ENCODE assay signal across 17 cellular contexts in the genomic region with DNA sequence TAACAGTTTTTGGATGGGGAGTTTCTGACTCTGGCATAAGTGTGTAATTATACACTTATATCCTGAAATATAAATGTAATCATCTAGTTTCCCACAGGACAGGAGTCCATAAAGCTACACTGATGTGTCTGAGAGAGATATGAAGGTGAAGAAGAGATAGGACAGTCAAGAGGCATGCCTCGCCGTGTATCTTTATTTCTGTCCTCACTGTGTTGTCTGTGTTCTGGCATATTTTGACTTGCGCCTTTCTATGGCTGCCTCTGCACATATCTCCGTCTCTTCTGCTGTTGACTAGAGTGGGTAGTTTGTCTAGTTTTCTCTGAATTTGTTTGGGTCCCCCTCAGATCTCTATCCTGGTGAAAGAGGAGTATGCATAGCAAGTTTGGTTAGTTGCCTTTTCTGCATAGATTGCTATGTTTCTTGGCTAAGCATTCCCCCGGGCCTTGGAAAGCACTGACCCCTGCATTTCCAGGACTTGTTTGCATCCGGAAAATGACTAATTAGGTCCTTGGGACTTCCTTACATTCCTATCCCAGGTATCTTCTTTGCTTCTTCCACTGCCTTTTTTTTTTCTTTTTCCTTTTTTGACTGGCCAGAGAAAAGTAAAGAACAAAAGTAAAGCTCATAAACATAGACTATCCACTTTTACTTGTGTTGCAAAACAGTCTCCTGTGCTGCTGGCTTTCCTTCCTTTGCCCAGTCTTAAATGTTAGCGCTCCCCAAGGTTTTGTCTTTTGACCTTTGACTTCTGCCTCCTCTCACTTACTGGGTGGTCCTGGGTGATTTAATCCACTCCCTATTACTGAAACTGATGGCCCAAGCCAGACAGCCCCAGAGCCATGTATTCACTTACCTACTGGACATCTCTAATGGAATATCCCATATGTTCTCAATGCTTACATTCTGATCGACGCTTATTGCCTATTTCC. TPM values are rescaled to one million over a fixed set of nuclear protein-coding genes. Genes with fewer than 3 reads are reported as not detected.
A peak's percentile ranks its signal among the peaks of the same experiment; 100 is the strongest.
DNase-seq lines count a peak whose midpoint lies in the region; ATAC-seq and TF ChIP-seq lines count a peak whose summit lies in the region.
"Had no signal": no experiment of that assay in that cellular context is flagged by ENCODE, and none has a peak within 500 bp of the region (broad histone marks: within the 10 kb centered on the region; RNA-seq: fewer than 3 reads in every experiment).

No MANE protein-coding gene starts in this region.

- H2BK120ac ChIP-seq in mesenchymal stem cell (ENCODE audit: low read depth, low read length): no peak overlapping the region

- H2AK5ac ChIP-seq in mesenchymal stem cell (ENCODE audit: low read length, severe bottlenecking): peak overlapping the region; percentile 50

- H3K9me3 Mint-ChIP-seq in glutamatergic neuron (ENCODE audit: unreplicated experiment): peaks cover 1% of the 10 kb centered on the region
- H3K9me3 Mint-ChIP-seq in activated CD4-positive, alpha-beta T cell treated with anti-CD3 and anti-CD28 coated beads, Interleukin-2, amount 10 ng/mL, durations not matched to agents 7 days and 5 days: no peaks in the 10 kb centered on the region
- H3K9me3 Mint-ChIP-seq: activated naive CD4-positive, alpha-beta T cell treated with anti-CD3 and anti-CD28 coated beads, Interleukin-2, amount 50 U/mL, for 24 hours; endodermal cell; immature natural killer cell had no signal

- CTCF ChIA-PET in activated CD4-positive, alpha-beta T cell treated with anti-CD3 and anti-CD28 coated beads, Interleukin-2, amount 10 ng/mL, durations not matched to agents 7 days and 5 days (lab: Charles Lee): interaction anchor here (0.9 kb wide), 1 partner anchor 9 kb away, joined by 3 read pairs; no protein-coding TSS in a partner anchor

- H3K27me3 ChIP-seq in mesenchymal stem cell (ENCODE audit: control insufficient read depth in 1 of 2, insufficient read depth in 1 of 2, low read length in 2 of 2): no peaks in the 10 kb centered on the region
- no peaks in the 10 kb centered on the region for H3K27me3 ChIP-seq in testis
- H3K27me3 ChIP-seq: gastrocnemius medialis, stomach had no signal

- no peak for TF ChIP-seq CTCF in glutamatergic neuron (IDR thresholded peaks at IDR 0.05; ENCODE audit: partially characterized antibody, unreplicated experiment)
- no peak for TF ChIP-seq CTCF in testis (IDR thresholded peaks at IDR 0.05)

- no peaks in the 10 kb centered on the region for H3K4me1 ChIP-seq in mesenchymal stem cell (ENCODE audit: control insufficient read depth, insufficient read depth, low read depth, low read length)
- peaks cover 5% of the 10 kb centered on the region for H3K4me1 ChIP-seq in testis
- H3K4me1 ChIP-seq: gastrocnemius medialis had no signal

- H3K4me3 ChIP-seq in mesenchymal stem cell (ENCODE audit: insufficient read depth in 1 of 2, low read depth in 1 of 2, low read length in 2 of 2) (no peak overlapping the region), testis (no peak overlapping the region)
- H3K4me3 ChIP-seq: gastrocnemius medialis, stomach had no signal

- H3K36me3 ChIP-seq in mesenchymal stem cell (ENCODE audit: control insufficient read depth in 1 of 2, insufficient read depth in 2 of 2, low read depth in 1 of 2, low read length in 2 of 2) (no peaks in the 10 kb centered on the region), testis (ENCODE audit: low read depth, missing control alignments) (no peaks in the 10 kb centered on the region)
- H3K36me3 ChIP-seq: gastrocnemius medialis, stomach had no signal

- POLR2A ChIA-PET in activated CD4-positive, alpha-beta T cell treated with anti-CD3 and anti-CD28 coated beads, Interleukin-2, amount 10 ng/mL, durations not matched to agents 7 days and 5 days (lab: Charles Lee): no interaction called here

- H3K4ac ChIP-seq in mesenchymal stem cell (ENCODE audit: low read depth in 1 of 2, low read length in 2 of 2): peak overlapping the region; percentile 24 to 65

- no peak overlapping the region for H2BK15ac ChIP-seq in mesenchymal stem cell (ENCODE audit: low read depth, poor library complexity, severe bottlenecking)

- no peak overlapping the region for H3K9ac ChIP-seq in mesenchymal stem cell (ENCODE audit: low read length)

- H3K79me1 ChIP-seq in mesenchymal stem cell (replicated peaks; ENCODE audit: low read length, poor library complexity, severe bottlenecking): no peaks in the 10 kb centered on the region

- H3K4me1 Mint-ChIP-seq in glutamatergic neuron (ENCODE audit: low read depth, unreplicated experiment): peaks cover 21% of the 10 kb centered on the region
- H3K4me1 Mint-ChIP-seq in activated CD4-positive, alpha-beta T cell treated with anti-CD3 and anti-CD28 coated beads, Interleukin-2, amount 10 ng/mL, durations not matched to agents 7 days and 5 days: no peaks in the 10 kb centered on the region
- H3K4me1 Mint-ChIP-seq: activated naive CD4-positive, alpha-beta T cell treated with anti-CD3 and anti-CD28 coated beads, Interleukin-2, amount 50 U/mL, for 24 hours; B cell; immature natural killer cell had no signal

- H3K9me3 ChIP-seq in mesenchymal stem cell (ENCODE audit: control insufficient read depth, low read length) (no peaks in the 10 kb centered on the region), testis (no peaks in the 10 kb centered on the region)
- H3K9me3 ChIP-seq: gastrocnemius medialis, stomach had no signal

- peak overlapping the region; percentile 67 to 75 for H3K18ac ChIP-seq in mesenchymal stem cell (ENCODE audit: low read depth in 1 of 2, low read length in 2 of 2)

- H3K14ac ChIP-seq in mesenchymal stem cell (ENCODE audit: low read length in 2 of 2): no peak overlapping the region

- H3K27me3 Mint-ChIP-seq in glutamatergic neuron (ENCODE audit: unreplicated experiment): peaks cover 6% of the 10 kb centered on the region
- H3K27me3 Mint-ChIP-seq in activated CD4-positive, alpha-beta T cell treated with anti-CD3 and anti-CD28 coated beads, Interleukin-2, amount 10 ng/mL, durations not matched to agents 7 days and 5 days: no peaks in the 10 kb centered on the region
- H3K27me3 Mint-ChIP-seq: activated naive CD4-positive, alpha-beta T cell treated with anti-CD3 and anti-CD28 coated beads, Interleukin-2, amount 50 U/mL, for 24 hours; B cell had no signal

- H3K27ac ChIP-seq in mesenchymal stem cell (ENCODE audit: low read length, poor library complexity, severe bottlenecking) (peak overlapping the region; percentile 29), testis (peak overlapping the region; percentile 26 to 44)
- H3K27ac ChIP-seq: gastrocnemius medialis had no signal

- peak overlapping the region; percentile 30 for H3K27ac Mint-ChIP-seq in glutamatergic neuron (ENCODE audit: unreplicated experiment)
- H3K27ac Mint-ChIP-seq in activated CD4-positive, alpha-beta T cell treated with anti-CD3 and anti-CD28 coated beads, Interleukin-2, amount 10 ng/mL, durations not matched to agents 7 days and 5 days: no peak overlapping the region
- H3K27ac Mint-ChIP-seq: activated naive CD4-positive, alpha-beta T cell treated with anti-CD3 and anti-CD28 coated beads, Interleukin-2, amount 50 U/mL, for 24 hours; B cell; endodermal cell; immature natural killer cell had no signal

- H2BK5ac ChIP-seq in mesenchymal stem cell (ENCODE audit: low read depth, low read length, poor library complexity, severe bottlenecking): no peak overlapping the region

- H2AFZ ChIP-seq in mesenchymal stem cell (ENCODE audit: low read depth, low read length): no peak overlapping the region

- H3K36me3 Mint-ChIP-seq in glutamatergic neuron (ENCODE audit: unreplicated experiment): no peaks in the 10 kb centered on the region
- H3K36me3 Mint-ChIP-seq in activated CD4-positive, alpha-beta T cell treated with anti-CD3 and anti-CD28 coated beads, Interleukin-2, amount 10 ng/mL, durations not matched to agents 7 days and 5 days (ENCODE audit: low read depth): no peaks in the 10 kb centered on the region
- H3K36me3 Mint-ChIP-seq: activated naive CD4-positive, alpha-beta T cell treated with anti-CD3 and anti-CD28 coated beads, Interleukin-2, amount 50 U/mL, for 24 hours; immature natural killer cell had no signal

- ATAC-seq in GM18511 (IDR thresholded peaks at IDR 0.05; ENCODE audit: unreplicated experiment) (no peak), GM19351 (IDR thresholded peaks at IDR 0.05; ENCODE audit: unreplicated experiment) (no peak)
- ATAC-seq: gastrocnemius medialis had no signal

- no peak overlapping the region for H3K4me2 ChIP-seq in mesenchymal stem cell (ENCODE audit: low read length, poor library complexity, severe bottlenecking)

- no peak overlapping the region for H3K23ac ChIP-seq in mesenchymal stem cell (ENCODE audit: low read length in 2 of 2)

- peak; percentile 4 for DNase-seq in OCI-M1 (lab: John Stamatoyannopoulos, UW)
- DNase-seq in glutamatergic neuron: no peak
- peak; percentile 54 for DNase-seq in mesenchymal stem cell
- DNase-seq in testis: no peak
- DNase-seq in NCI-H524 treated with DMSO at 0.1 percent for 48 hours (lab: John Stamatoyannopoulos, UW): no peak
- DNase-seq in activated CD4-positive, alpha-beta T cell treated with anti-CD3 and anti-CD28 coated beads, Interleukin-2, amount 10 ng/mL, durations not matched to agents 7 days and 5 days: no peak
- DNase-seq: caudate nucleus, endodermal cell, gastrocnemius medialis, immature natural killer cell, Kasumi-1, SIG-M5, stomach had no signal

- peak overlapping the region; percentile 51 to 59 for H2BK12ac ChIP-seq in mesenchymal stem cell (ENCODE audit: low read length in 2 of 2)

- intact Hi-C loops in testis (cut with DNase I; ENCODE audit: low total_unique reads): no loop called here

- 47% methylated on average over 9 of the region's 9 CpGs for WGBS in mesenchymal stem cell
- 54 to 60% methylated on average over 9 of the region's 9 CpGs for WGBS in testis, 2 donors

- H4K8ac ChIP-seq in mesenchymal stem cell (ENCODE audit: low read length): peak overlapping the region; percentile 80

- H3K4me3 Mint-ChIP-seq in glutamatergic neuron (ENCODE audit: unreplicated experiment): peak overlapping the region; percentile 22
- H3K4me3 Mint-ChIP-seq in activated CD4-positive, alpha-beta T cell treated with anti-CD3 and anti-CD28 coated beads, Interleukin-2, amount 10 ng/mL, durations not matched to agents 7 days and 5 days: no peak overlapping the region
- H3K4me3 Mint-ChIP-seq: activated naive CD4-positive, alpha-beta T cell treated with anti-CD3 and anti-CD28 coated beads, Interleukin-2, amount 50 U/mL, for 24 hours; B cell; endodermal cell; immature natural killer cell had no signal

- H4K91ac ChIP-seq in mesenchymal stem cell (ENCODE audit: low read length): no peak overlapping the region

- no peak for TF ChIP-seq POLR2A in testis (IDR thresholded peaks at IDR 0.05)

RNA-seq across cellular contexts. Expression of a gene that starts 27.6 kb away (rescaled TPM):
- total RNA-seq in glutamatergic neuron (ENCODE audit: unreplicated experiment) (383 TPM), testis (10 to 100 TPM; 45.9 to 61.4 TPM)
- 226 TPM for polyA plus RNA-seq in mesenchymal stem cell (2013, experiment 1 of 2)
- polyA plus RNA-seq in mesenchymal stem cell (2013, experiment 2 of 2): 232 TPM
- polyA plus RNA-seq in testis (ENCODE audit: insufficient read depth, low read depth, low replicate concordance): 114 TPM
- total RNA-seq in activated CD4-positive, alpha-beta T cell treated with anti-CD3 and anti-CD28 coated beads, Interleukin-2, amount 10 ng/mL, durations not matched to agents 7 days and 5 days: 1 to 10 TPM in 1 of 2 experiments, under 1 TPM in 1; 0.92 to 1.2 TPM

Comparison
In these comparisons a context has a peak if more than half of its experiments do, and no peak if none do; other contexts are left out.
1. DNase-seq: peak in OCI-M1 (single experiment) and mesenchymal stem cell (single experiment); none in glutamatergic neuron (single experiment), testis (single experiment), NCI-H524 treated with DMSO at 0.1 percent for 48 hours (single experiment) and activated CD4-positive, alpha-beta T cell treated with anti-CD3 and anti-CD28 coated beads, Interleukin-2, amount 10 ng/mL, durations not matched to agents 7 days and 5 days (single experiment).
2. RNA of a gene that starts 27.6 kb away (total RNA-seq): 383 TPM in glutamatergic neuron (single experiment) and 45.9 to 61.4 TPM in testis; 0.92 to 1.2 TPM in activated CD4-positive, alpha-beta T cell treated with anti-CD3 and anti-CD28 coated beads, Interleukin-2, amount 10 ng/mL, durations not matched to agents 7 days and 5 days; every median in the first group is over 10 times any median in the second.